In genomic region chr19:49573009-49573408, GRCh38 we compare ENCODE assay signal across 16 cellular contexts.
"Had no signal": no experiment of that assay in that cellular context is flagged by ENCODE, and none has a peak within 500 bp of the region (broad histone marks: within the 10 kb centered on the region; RNA-seq: fewer than 3 reads in every experiment).

No MANE protein-coding gene starts in this region.

- H3K27ac Mint-ChIP-seq: activated CD4-positive, alpha-beta T cell treated with anti-CD3 and anti-CD28 coated beads for 36 hours; activated naive CD8-positive, alpha-beta T cell; nephron had no signal

- FAIRE-seq: bronchial epithelial cell, islet of Langerhans had no signal

- DNase-seq: activated CD4-positive, alpha-beta T cell treated with anti-CD3 and anti-CD28 coated beads for 36 hours; activated effector memory CD4-positive, alpha-beta T cell treated with Interleukin-2 at 50 U/mL for 16 hours; aorta; foreskin melanocyte; heart left ventricle; stimulated activated CD4-positive, alpha-beta T cell treated with anti-CD3 and anti-CD28 coated beads, Interleukin-12 subunit alpha, Interleukin-12 subunit beta, amount 100 ng/mL, for 4 hours; stimulated activated naive CD4-positive, alpha-beta T cell; substantia nigra; SW 1271; T1000; transverse colon had no signal

- ATAC-seq: activated CD4-positive, alpha-beta T cell treated with anti-CD3 and anti-CD28 coated beads for 36 hours; heart left ventricle; sciatic nerve had no signal

- H3K9me3 ChIP-seq: heart left ventricle, transverse colon had no signal

- H3K4me3 Mint-ChIP-seq: activated CD4-positive, alpha-beta T cell treated with anti-CD3 and anti-CD28 coated beads for 36 hours; activated naive CD8-positive, alpha-beta T cell; nephron had no signal

- H3K4me3 ChIP-seq: heart left ventricle, transverse colon had no signal

- H3K9me3 Mint-ChIP-seq: nephron had no signal

- H3K27me3 ChIP-seq: heart left ventricle, transverse colon had no signal

- H3K27ac ChIP-seq: heart left ventricle, transverse colon had no signal

- H3K27me3 Mint-ChIP-seq: activated CD4-positive, alpha-beta T cell treated with anti-CD3 and anti-CD28 coated beads for 36 hours; activated naive CD8-positive, alpha-beta T cell had no signal
